ENCODE assay signal across 28 cellular contexts in the genomic region with DNA sequence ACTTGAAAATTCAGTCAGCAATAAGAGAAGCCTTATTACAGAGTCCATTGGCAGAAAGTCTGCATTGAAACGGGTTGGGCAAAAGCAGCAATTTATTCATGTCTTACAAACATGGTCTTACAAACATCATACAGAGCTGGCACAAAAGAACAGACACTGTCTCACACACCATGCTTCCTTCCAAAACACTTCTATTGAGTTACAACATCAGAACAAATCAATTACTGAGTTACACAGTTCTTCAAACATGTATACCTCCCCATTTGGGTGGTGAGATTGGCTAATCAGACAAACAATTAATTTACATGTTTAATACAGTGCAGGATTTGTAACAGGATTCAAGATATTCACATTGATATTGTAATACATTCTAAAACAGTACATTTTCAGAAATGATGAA. TPM values are rescaled to one million over a fixed set of nuclear protein-coding genes. Genes with fewer than 3 reads are reported as not detected.
"Had no signal": no experiment of that assay in that cellular context is flagged by ENCODE, and none has a peak within 500 bp of the region (broad histone marks: within the 10 kb centered on the region; RNA-seq: fewer than 3 reads in every experiment).

No MANE protein-coding gene starts in this region.

- DNase-seq: naive thymus-derived CD4-positive, alpha-beta T cell; natural killer cell; occipital lobe; ovary; posterior cingulate gyrus; psoas muscle; right cardiac atrium; spleen; stimulated activated CD4-positive, alpha-beta T cell treated with anti-CD3 and anti-CD28 coated beads, Interleukin-12 subunit alpha, Interleukin-12 subunit beta, amount 100 ng/mL, for 4 hours; stimulated activated CD4-positive, alpha-beta T cell treated with anti-CD3 and anti-CD28 coated beads, Interleukin-1b, Interleukin-23, amount 100 ng/mL, for 48 hours; stimulated activated CD4-positive, alpha-beta T cell treated with anti-CD3 and anti-CD28 coated beads, Interleukin-4, amount 100 ng/mL, for 1 hour; stimulated activated CD4-positive, alpha-beta T cell treated with anti-CD3 and anti-CD28 coated beads, Interleukin-4, amount 100 ng/mL, for 4 hours; stimulated activated CD8-positive, alpha-beta memory T cell treated with anti-CD3 and anti-CD28 coated beads, Interleukin-4, amount 100 ng/mL, for 48 hours; stimulated activated naive B cell treated with anti-CD40 and anti-IgM and Interleukin-4, amounts not matched to agents 10 μg/mL and 1 μg/mL and 100 μg/mL, for 72 hours; stimulated activated naive CD4-positive, alpha-beta T cell treated with Interleukin-2 at 50 U/mL for 16 hours; stomach; thyroid gland; trophoblast cell; upper lobe of left lung; uterus had no signal

- ATAC-seq: naive thymus-derived CD4-positive, alpha-beta T cell; natural killer cell; psoas muscle; right cardiac atrium; sciatic nerve; stimulated activated naive B cell treated with anti-CD40 and anti-IgM and Interleukin-4, amounts not matched to agents 10 μg/mL and 1 μg/mL and 100 μg/mL, for 72 hours had no signal

- H3K27ac ChIP-seq: neural progenitor cell, ovary, parathyroid adenoma, psoas muscle, skin epidermis, spleen, stomach, thoracic aorta, thyroid gland, tibial nerve, upper lobe of left lung, uterus had no signal

RNA-seq across cellular contexts. Expression of a gene that starts 9.5 kb away (rescaled TPM):
- total RNA-seq: naive thymus-derived CD4-positive, alpha-beta T cell; natural killer cell; osteoblast; psoas muscle; renal cortical epithelial cell; sciatic nerve; spleen; thoracic aorta; tibial nerve had no signal
